29 cellular contexts compared by ENCODE assay signal in the genomic region with DNA sequence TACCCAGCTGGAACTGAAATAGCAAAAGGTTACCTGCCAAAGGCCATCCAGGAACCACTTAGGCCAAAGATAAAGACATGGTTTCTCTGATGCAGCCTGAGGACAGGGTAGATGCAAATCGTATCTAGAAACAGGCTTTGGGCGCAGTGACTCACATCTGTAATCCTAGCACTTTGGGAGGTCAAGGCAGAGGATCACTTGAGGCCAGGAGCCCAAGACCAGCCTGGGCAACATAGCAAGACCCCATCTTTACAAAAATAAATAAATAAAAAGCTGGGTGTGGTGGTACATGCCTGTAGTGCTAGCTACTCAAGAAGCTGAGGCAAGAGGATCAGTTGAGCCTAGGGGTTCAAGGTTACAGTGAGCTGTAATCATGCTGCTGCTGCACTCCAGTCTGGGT.
"Had no signal": no experiment of that assay in that cellular context is flagged by ENCODE, and none has a peak within 500 bp of the region (broad histone marks: within the 10 kb centered on the region; RNA-seq: fewer than 3 reads in every experiment).

No MANE protein-coding gene starts in this region.

- H3K36me3 ChIP-seq: stomach, suprapubic skin, thoracic aorta, thyroid gland, tibial artery, tibial nerve, transverse colon, upper lobe of left lung, upper lobe of right lung, uterus, vagina had no signal

- H3K27ac ChIP-seq: stomach, suprapubic skin, testis, thoracic aorta, thyroid gland, tibial artery, tibial nerve, transverse colon, upper lobe of left lung, upper lobe of right lung, uterus, vagina had no signal

- H3K4me3 Mint-ChIP-seq: stimulated activated effector memory CD8-positive, alpha-beta T cell treated with anti-CD3 and anti-CD28 coated beads, Interleukin-12 subunit alpha, Interleukin-12 subunit beta, amount 100 ng/mL, for 72 hours; stimulated activated memory B cell treated with anti-CD40 and anti-IgM and Interleukin-4, amounts not matched to agents 10 μg/mL and 1 μg/mL and 100 μg/mL, for 72 hours; stimulated activated naive B cell treated with anti-CD40 and anti-IgM and Interleukin-4, amounts not matched to agents 10 μg/mL and 1 μg/mL and 100 μg/mL, for 72 hours; stimulated activated naive CD8-positive, alpha-beta T cell treated with anti-CD3 and anti-CD28 coated beads, Interleukin-15, amount 100 ng/mL, for 72 hours; stimulated activated naive CD8-positive, alpha-beta T cell treated with anti-CD3 and anti-CD28 coated beads, Interleukin-15, Interleukin-2, amounts not matched to agents 100 ng/mL and 50 ng/mL, for 24 hours; type B pancreatic cell had no signal

- H3K4me1 ChIP-seq: stomach, suprapubic skin, testis, upper lobe of left lung, uterus, vagina had no signal

- H3K36me3 Mint-ChIP-seq: stimulated activated effector memory CD8-positive, alpha-beta T cell treated with anti-CD3 and anti-CD28 coated beads, Interleukin-12 subunit alpha, Interleukin-12 subunit beta, amount 100 ng/mL, for 72 hours; stimulated activated memory B cell treated with anti-CD40 and anti-IgM and Interleukin-4, amounts not matched to agents 10 μg/mL and 1 μg/mL and 100 μg/mL, for 72 hours; type B pancreatic cell had no signal

- FAIRE-seq: urothelium cell line had no signal

- DNase-seq: stimulated activated CD4-positive, alpha-beta T cell treated with anti-CD3 and anti-CD28 coated beads, Interleukin-2, amount 100 ng/mL, for 48 hours; stimulated activated CD4-positive, alpha-beta T cell treated with anti-CD3 and anti-CD28 coated beads, Interleukin-4, amount 100 ng/mL, for 1 hour; stimulated activated CD4-positive, alpha-beta T cell treated with anti-CD3 and anti-CD28 coated beads, Interleukin-4, amount 100 ng/mL, for 24 hours; stimulated activated CD4-positive, alpha-beta T cell treated with anti-CD3 and anti-CD28 coated beads, Interleukin-4, amount 100 ng/mL, for 4 hours; stimulated activated CD8-positive, alpha-beta memory T cell treated with anti-CD3 and anti-CD28 coated beads, Interleukin-4, amount 100 ng/mL, for 48 hours; stimulated activated naive B cell treated with anti-CD40 and anti-IgM and Interleukin-4, amounts not matched to agents 10 μg/mL and 1 μg/mL and 100 μg/mL, for 72 hours; stimulated activated naive CD4-positive, alpha-beta T cell; stimulated activated naive CD4-positive, alpha-beta T cell treated with Interleukin-2 at 50 U/mL for 16 hours; stimulated activated naive CD8-positive, alpha-beta T cell treated with anti-CD3 and anti-CD28 coated beads, Interleukin-15, amount 100 ng/mL, for 72 hours; stimulated activated naive CD8-positive, alpha-beta T cell treated with anti-CD3 and anti-CD28 coated beads, Interleukin-15, Interleukin-2, amounts not matched to agents 100 U/mL and 50 U/mL, for 24 hours; stomach; substantia nigra; testis; tibial artery; transverse colon; trophoblast cell; upper lobe of left lung; upper lobe of right lung; uterus had no signal

- H3K4me1 Mint-ChIP-seq: stimulated activated effector memory CD8-positive, alpha-beta T cell treated with anti-CD3 and anti-CD28 coated beads, Interleukin-12 subunit alpha, Interleukin-12 subunit beta, amount 100 ng/mL, for 72 hours; stimulated activated naive CD8-positive, alpha-beta T cell treated with anti-CD3 and anti-CD28 coated beads, Interleukin-15, amount 100 ng/mL, for 72 hours had no signal

- H3K4me3 ChIP-seq: stomach, suprapubic skin, testis, thoracic aorta, thyroid gland, tibial artery, tibial nerve, transverse colon, upper lobe of left lung, upper lobe of right lung, uterus, vagina had no signal

- H3K27ac Mint-ChIP-seq: stimulated activated effector memory CD8-positive, alpha-beta T cell treated with anti-CD3 and anti-CD28 coated beads, Interleukin-12 subunit alpha, Interleukin-12 subunit beta, amount 100 ng/mL, for 72 hours; stimulated activated memory B cell treated with anti-CD40 and anti-IgM and Interleukin-4, amounts not matched to agents 10 μg/mL and 1 μg/mL and 100 μg/mL, for 72 hours; stimulated activated naive B cell treated with anti-CD40 and anti-IgM and Interleukin-4, amounts not matched to agents 10 μg/mL and 1 μg/mL and 100 μg/mL, for 72 hours; stimulated activated naive CD8-positive, alpha-beta T cell treated with anti-CD3 and anti-CD28 coated beads, Interleukin-15, amount 100 ng/mL, for 72 hours; stimulated activated naive CD8-positive, alpha-beta T cell treated with anti-CD3 and anti-CD28 coated beads, Interleukin-15, Interleukin-2, amounts not matched to agents 100 ng/mL and 50 ng/mL, for 24 hours; type B pancreatic cell had no signal

- H3K9me3 ChIP-seq: stomach, suprapubic skin, testis, thoracic aorta, thyroid gland, tibial artery, tibial nerve, transverse colon, upper lobe of left lung, upper lobe of right lung, uterus, vagina had no signal

- H3K27me3 ChIP-seq: stomach, suprapubic skin, testis, thyroid gland, tibial artery, tibial nerve, transverse colon, upper lobe of left lung, upper lobe of right lung, uterus, vagina had no signal

- ATAC-seq: stimulated activated effector memory CD8-positive, alpha-beta T cell treated with anti-CD3 and anti-CD28 coated beads, Interleukin-12 subunit alpha, Interleukin-12 subunit beta, amount 100 ng/mL, for 72 hours; stimulated activated memory B cell treated with anti-CD40 and anti-IgM and Interleukin-4, amounts not matched to agents 10 μg/mL and 1 μg/mL and 100 μg/mL, for 72 hours; stimulated activated naive B cell treated with anti-CD40 and anti-IgM and Interleukin-4, amounts not matched to agents 10 μg/mL and 1 μg/mL and 100 μg/mL, for 72 hours; stimulated activated naive CD8-positive, alpha-beta T cell treated with anti-CD3 and anti-CD28 coated beads, Interleukin-15, amount 100 ng/mL, for 72 hours; stimulated activated naive CD8-positive, alpha-beta T cell treated with anti-CD3 and anti-CD28 coated beads, Interleukin-15, Interleukin-2, amounts not matched to agents 100 U/mL and 50 U/mL, for 24 hours; upper lobe of right lung had no signal

- H3K27me3 Mint-ChIP-seq: stimulated activated memory B cell treated with anti-CD40 and anti-IgM and Interleukin-4, amounts not matched to agents 10 μg/mL and 1 μg/mL and 100 μg/mL, for 72 hours; stimulated activated naive B cell treated with anti-CD40 and anti-IgM and Interleukin-4, amounts not matched to agents 10 μg/mL and 1 μg/mL and 100 μg/mL, for 72 hours; stimulated activated naive CD8-positive, alpha-beta T cell treated with anti-CD3 and anti-CD28 coated beads, Interleukin-15, amount 100 ng/mL, for 72 hours; type B pancreatic cell had no signal

- H3K9me3 Mint-ChIP-seq: stimulated activated effector memory CD8-positive, alpha-beta T cell treated with anti-CD3 and anti-CD28 coated beads, Interleukin-12 subunit alpha, Interleukin-12 subunit beta, amount 100 ng/mL, for 72 hours; stimulated activated memory B cell treated with anti-CD40 and anti-IgM and Interleukin-4, amounts not matched to agents 10 μg/mL and 1 μg/mL and 100 μg/mL, for 72 hours; stimulated activated naive CD8-positive, alpha-beta T cell treated with anti-CD3 and anti-CD28 coated beads, Interleukin-15, amount 100 ng/mL, for 72 hours; stimulated activated naive CD8-positive, alpha-beta T cell treated with anti-CD3 and anti-CD28 coated beads, Interleukin-15, Interleukin-2, amounts not matched to agents 100 ng/mL and 50 ng/mL, for 24 hours; type B pancreatic cell had no signal
